22 cellular contexts compared by ENCODE assay signal in genomic region chr2:207276248-207276647, GRCh38.
DNase-seq lines count a peak whose midpoint lies in the region; ATAC-seq, FAIRE-seq and TF ChIP-seq lines count a peak whose summit lies in the region.
"Had no signal": no experiment of that assay in that cellular context is flagged by ENCODE, and none has a peak within 500 bp of the region (broad histone marks: within the 10 kb centered on the region; RNA-seq: fewer than 3 reads in every experiment).

No MANE protein-coding gene starts in this region.

- H3K9ac ChIP-seq in Karpas-422 (ENCODE audit: low read length): no peak overlapping the region
- H3K9ac ChIP-seq: BLaER1, GM23248 had no signal

- peak overlapping the region; percentile 23 for H3K4me2 ChIP-seq in Karpas-422 (ENCODE audit: low read depth, low read length, poor library complexity, severe bottlenecking)
- H3K4me2 ChIP-seq: BLaER1 had no signal

- no peaks in the 10 kb centered on the region for H4K20me1 ChIP-seq in Karpas-422 (ENCODE audit: insufficient read depth, low read depth, low read length)
- H4K20me1 ChIP-seq: BLaER1 had no signal

- H3K4me1 ChIP-seq in Karpas-422 (ENCODE audit: low read length) (peaks cover 15% of the 10 kb centered on the region), gastrocnemius medialis (no peaks in the 10 kb centered on the region)
- H3K4me1 ChIP-seq: BLaER1, Caco-2 had no signal

- no peak overlapping the region for H3K27ac Mint-ChIP-seq in activated T-helper 2 cell treated with anti-CD3 and anti-CD28 coated beads, Interferon-gamma antibody, Interleukin-2, Interleukin-4, amounts not matched to agents 10 μg/mL and 5 μg/mL and 100 μg/mL, durations not matched to agents 14 hours and 24 hours and 36 hours
- H3K27ac Mint-ChIP-seq: B cell; CD4-positive, CD25-positive, alpha-beta regulatory T cell; CD8-positive, alpha-beta T cell had no signal

- no peaks in the 10 kb centered on the region for H3K9me2 ChIP-seq in Karpas-422 (replicated peaks; ENCODE audit: insufficient read depth, low read length)

- no peaks in the 10 kb centered on the region for H3K9me3 ChIP-seq in Karpas-422 (ENCODE audit: low read length)
- H3K9me3 ChIP-seq in gastrocnemius medialis: no peaks in the 10 kb centered on the region
- H3K9me3 ChIP-seq: BLaER1, Caco-2 had no signal

- no peak for TF ChIP-seq POLR2A in gastrocnemius medialis (IDR thresholded peaks at IDR 0.05)

- no peaks in the 10 kb centered on the region for H3K27me3 Mint-ChIP-seq in activated T-helper 2 cell treated with anti-CD3 and anti-CD28 coated beads, Interferon-gamma antibody, Interleukin-2, Interleukin-4, amounts not matched to agents 10 μg/mL and 5 μg/mL and 100 μg/mL, durations not matched to agents 14 hours and 24 hours and 36 hours (ENCODE audit: low read depth)
- H3K27me3 Mint-ChIP-seq: B cell had no signal

- peaks cover 13% of the 10 kb centered on the region for H3K4me1 Mint-ChIP-seq in activated T-helper 2 cell treated with anti-CD3 and anti-CD28 coated beads, Interferon-gamma antibody, Interleukin-2, Interleukin-4, amounts not matched to agents 10 μg/mL and 5 μg/mL and 100 μg/mL, durations not matched to agents 14 hours and 24 hours and 36 hours (ENCODE audit: low read depth)
- H3K4me1 Mint-ChIP-seq: B cell; CD4-positive, CD25-positive, alpha-beta regulatory T cell had no signal

- in situ Hi-C loops in gastrocnemius medialis (cut with MboI; ENCODE audit: low sequenced_read_pairs in 4 of 4): no loop called here

- TF ChIP-seq CTCF in D721Med (IDR thresholded peaks at IDR 0.05; ENCODE audit: insufficient read depth, missing control alignments) (no peak), gastrocnemius medialis (IDR thresholded peaks at IDR 0.05 in 4 of 5, conservative IDR thresholded peaks at IDR 0.05 in 1 of 5) (no peak)

- intact Hi-C loops in activated T-helper 2 cell treated with anti-CD3 and anti-CD28 coated beads, Interferon-gamma antibody, Interleukin-2, Interleukin-4, amounts not matched to agents 10 μg/mL and 5 μg/mL and 100 μg/mL, durations not matched to agents 14 hours and 24 hours and 36 hours (cut with micrococcal nuclease): no loop called here
- intact Hi-C loops in gastrocnemius medialis (cut with DNase I; ENCODE audit: low total_unique reads): no loop called here

- no peaks in the 10 kb centered on the region for H3K36me3 ChIP-seq in Karpas-422 (ENCODE audit: insufficient read depth, low read length)
- no peaks in the 10 kb centered on the region for H3K36me3 ChIP-seq in gastrocnemius medialis
- H3K36me3 ChIP-seq: BLaER1 had no signal

- no peak overlapping the region for H3K4me3 Mint-ChIP-seq in activated T-helper 2 cell treated with anti-CD3 and anti-CD28 coated beads, Interferon-gamma antibody, Interleukin-2, Interleukin-4, amounts not matched to agents 10 μg/mL and 5 μg/mL and 100 μg/mL, durations not matched to agents 14 hours and 24 hours and 36 hours (ENCODE audit: low read depth)
- H3K4me3 Mint-ChIP-seq: B cell; CD4-positive, CD25-positive, alpha-beta regulatory T cell; CD8-positive, alpha-beta T cell had no signal

- H3K79me2 ChIP-seq in Karpas-422 (ENCODE audit: low read length): no peaks in the 10 kb centered on the region

- DNase-seq in Karpas-422: no peak
- no peak for DNase-seq in RCC 7860 (ENCODE audit: low spot score)
- no peak for DNase-seq in activated T-helper 2 cell treated with anti-CD3 and anti-CD28 coated beads, Interferon-gamma antibody, Interleukin-2, Interleukin-4, amounts not matched to agents 10 μg/mL and 5 μg/mL and 100 μg/mL, durations not matched to agents 14 hours and 24 hours and 36 hours (ENCODE audit: low spot score)
- DNase-seq in pons (ENCODE audit: low spot score): no peak
- no peak for DNase-seq in D721Med (ENCODE audit: insufficient read length, low spot score)
- no peak for DNase-seq in gastrocnemius medialis
- DNase-seq: Caco-2; CD4-positive, CD25-positive, alpha-beta regulatory T cell; CD8-positive, alpha-beta T cell; DMS 273 treated with DMSO at 0.1 percent for 48 hours; DMS79; EL; GDM1; GM23248; H7 had no signal

- H3K27ac ChIP-seq in Karpas-422 (ENCODE audit: low read length): no peak overlapping the region
- H3K27ac ChIP-seq in gastrocnemius medialis: no peak overlapping the region
- H3K27ac ChIP-seq: BLaER1, GM23248 had no signal

- no peak for ATAC-seq in gastrocnemius medialis
- ATAC-seq: CD8-positive, alpha-beta T cell; GM12878; HCT116 had no signal

- no peak overlapping the region for H2AFZ ChIP-seq in Karpas-422 (ENCODE audit: low read length)
- H2AFZ ChIP-seq: GM23248 had no signal

- no peaks in the 10 kb centered on the region for H3K27me3 ChIP-seq in Karpas-422 (ENCODE audit: low read length)
- no peaks in the 10 kb centered on the region for H3K27me3 ChIP-seq in gastrocnemius medialis
- H3K27me3 ChIP-seq: BLaER1 had no signal

- no peaks in the 10 kb centered on the region for H3K36me3 Mint-ChIP-seq in activated T-helper 2 cell treated with anti-CD3 and anti-CD28 coated beads, Interferon-gamma antibody, Interleukin-2, Interleukin-4, amounts not matched to agents 10 μg/mL and 5 μg/mL and 100 μg/mL, durations not matched to agents 14 hours and 24 hours and 36 hours (ENCODE audit: low read depth)
- H3K36me3 Mint-ChIP-seq: CD4-positive, CD25-positive, alpha-beta regulatory T cell; CD8-positive, alpha-beta T cell had no signal

- H3K4me3 ChIP-seq in Karpas-422 (ENCODE audit: low read length): no peak overlapping the region
- no peak overlapping the region for H3K4me3 ChIP-seq in gastrocnemius medialis
- H3K4me3 ChIP-seq: BLaER1, GM12878, GM23248 had no signal

- H3K9me3 Mint-ChIP-seq in activated T-helper 2 cell treated with anti-CD3 and anti-CD28 coated beads, Interferon-gamma antibody, Interleukin-2, Interleukin-4, amounts not matched to agents 10 μg/mL and 5 μg/mL and 100 μg/mL, durations not matched to agents 14 hours and 24 hours and 36 hours: peaks cover 14% of the 10 kb centered on the region
- H3K9me3 Mint-ChIP-seq: CD8-positive, alpha-beta T cell had no signal

- peak; percentile 21 for FAIRE-seq in RCC 7860 (lab: Jason Lieb, UNC)
- peak; percentile 98 for FAIRE-seq in endometrium (lab: Jason Lieb, UNC)
- no peak for FAIRE-seq in D721Med (lab: Jason Lieb, UNC)
- FAIRE-seq: A204.1, GM12878, GM19239 had no signal
